Comparison of ENCODE assay signal across 1 cellular context in genomic region chr15:36024066-36024465, GRCh38.
TF ChIP-seq lines count a peak whose summit lies in the region.

No MANE protein-coding gene starts in this region.

TF ChIP-seq in IMR-90, 13 proteins besides CTCF, POLR2A, EP300 and RAD21:
- TF ChIP-seq MAZ (IDR thresholded peaks at IDR 0.05; ENCODE audit: borderline replicate concordance, low read depth, low read length) (no peak), USF2 (IDR thresholded peaks at IDR 0.05; ENCODE audit: low read depth, low read length) (no peak), CHD1 (IDR thresholded peaks at IDR 0.05; ENCODE audit: low read depth, low read length) (no peak), ELK1 (IDR thresholded peaks at IDR 0.05; ENCODE audit: borderline replicate concordance, low read depth, low read length) (no peak), RCOR1 (IDR thresholded peaks at IDR 0.05; ENCODE audit: insufficient replicate concordance, low read length) (no peak), BHLHE40 (IDR thresholded peaks at IDR 0.05; ENCODE audit: low read depth, low read length) (no peak), CEBPB (IDR thresholded peaks at IDR 0.05; ENCODE audit: low read depth, low read length) (no peak), MAFK (IDR thresholded peaks at IDR 0.05; ENCODE audit: low read depth, low read length) (no peak), MXI1 (IDR thresholded peaks at IDR 0.05; ENCODE audit: borderline replicate concordance, low read depth, low read length) (no peak), FOS (IDR thresholded peaks at IDR 0.05; ENCODE audit: low read depth, low read length) (no peak), RFX5 (IDR thresholded peaks at IDR 0.05; ENCODE audit: low read depth, low read length) (no peak), NFE2L2 (IDR thresholded peaks at IDR 0.05; ENCODE audit: low read depth, low read length) (no peak), SMC3 (IDR thresholded peaks at IDR 0.05; ENCODE audit: low read depth, low read length) (no peak)
